10 cellular contexts compared by ENCODE assay signal in the genomic region with DNA sequence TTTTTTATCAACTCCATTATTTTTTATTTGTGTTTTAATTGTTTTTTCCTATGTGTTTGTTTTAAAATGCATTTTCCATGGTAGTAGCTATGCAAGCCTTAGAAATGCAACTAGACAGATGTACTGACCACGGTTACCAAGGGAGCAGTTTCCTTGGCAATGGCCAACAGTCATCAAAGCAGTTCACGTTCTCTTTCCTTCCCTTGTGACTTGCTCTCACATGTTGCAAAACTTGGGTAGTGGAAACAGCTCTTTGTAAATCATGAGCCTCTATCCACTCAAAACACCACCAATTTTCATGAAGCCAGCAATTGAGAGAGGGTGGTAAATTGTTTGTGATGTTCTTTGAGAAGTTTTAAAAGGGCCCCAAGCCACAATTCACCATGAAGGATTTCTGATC.
DNase-seq lines count a peak whose midpoint lies in the region; ATAC-seq, FAIRE-seq and TF ChIP-seq lines count a peak whose summit lies in the region.
"Had no signal": no experiment of that assay in that cellular context is flagged by ENCODE, and none has a peak within 500 bp of the region (broad histone marks: within the 10 kb centered on the region; RNA-seq: fewer than 3 reads in every experiment).

No MANE protein-coding gene starts in this region.

- no peak for TF ChIP-seq EP300 in K562 (IDR thresholded peaks at IDR 0.05; ENCODE audit: low read length)

- TF ChIP-seq POLR2A in heart left ventricle (IDR thresholded peaks at IDR 0.05) (no peak), K562 (conservative IDR thresholded peaks at IDR 0.05) (no peak)

- TF ChIP-seq RAD21 in K562 (CRISPR knock-in tag; conservative IDR thresholded peaks at IDR 0.05 in 1 of 2, IDR thresholded peaks at IDR 0.05 in 1 of 2) = no peak

- H3K9me3 ChIP-seq in heart left ventricle (peaks cover 0 to 10% (median 3%) of the 10 kb centered on the region in 12 donors), right atrium auricular region (peaks cover 0 to 13% of the 10 kb centered on the region in 2 donors), K562 (replicated peaks; ENCODE audit: control insufficient read depth, insufficient read depth, low read depth, low read length) (no peaks in the 10 kb centered on the region), hepatocyte (ENCODE audit: low read depth) (no peaks in the 10 kb centered on the region), aorta (ENCODE audit: control insufficient read depth, low read length) (peaks cover 2% of the 10 kb centered on the region), small intestine (ENCODE audit: control insufficient read depth, low read depth) (no peaks in the 10 kb centered on the region)

- peak; percentile 75 to 82 (median 80) for ATAC-seq in heart left ventricle
- no peak for ATAC-seq in K562
- ATAC-seq in aorta (ENCODE audit: low FRiP score) = peak; percentile 76
- no peak for ATAC-seq in GM21528 (IDR thresholded peaks at IDR 0.05; ENCODE audit: low FRiP score, unreplicated experiment)
- ATAC-seq: HepG2 had no signal

- no peaks in the 10 kb centered on the region for H3K9me2 ChIP-seq in hepatocyte (replicated peaks; ENCODE audit: insufficient read depth)

- H3K36me3 ChIP-seq in heart left ventricle (no peaks in the 10 kb centered on the region), right atrium auricular region (no peaks in the 10 kb centered on the region), K562 (ENCODE audit: control insufficient read depth, insufficient read depth, low read length) (no peaks in the 10 kb centered on the region), hepatocyte (replicated peaks; ENCODE audit: insufficient read depth, low read depth) (no peaks in the 10 kb centered on the region), aorta (ENCODE audit: control insufficient read depth in 1 of 2, insufficient read depth in 2 of 2, low read length in 1 of 2) (no peaks in the 10 kb centered on the region), small intestine (ENCODE audit: control insufficient read depth in 2 of 2, insufficient read depth in 2 of 2, low read length in 2 of 2) (no peaks in the 10 kb centered on the region)

- no peak for FAIRE-seq in K562 (lab: Jason Lieb, UNC)
- FAIRE-seq in small intestine (lab: Jason Lieb, UNC) = no peak
- FAIRE-seq: HepG2 had no signal

- CTCF ChIA-PET in K562 (lab: Yijun Ruan, JAX; ENCODE audit: low intra/inter-chr PET ratio) = no interaction called here

- in situ Hi-C loops in K562 (cut with MboI) = no loop called here

- H3K79me2 ChIP-seq in K562 (ENCODE audit: control insufficient read depth, insufficient read depth, low read length) (no peaks in the 10 kb centered on the region), hepatocyte (no peaks in the 10 kb centered on the region)

- no peaks in the 10 kb centered on the region for H3K9me1 ChIP-seq in K562 (ENCODE audit: control insufficient read depth, insufficient read depth, low read length)

- no TSS peak for BruUV-seq in K562 (replicated peaks; lab: Mats Ljungman, UMichigan)

- WGBS in heart left ventricle, 4 donors = 30 to 40% (median 34%) methylated on average over 2 of the region's 2 CpGs
- 0% methylated on average over 1 of the region's 2 CpGs for WGBS in K562 (ENCODE audit: insufficient coverage, low coverage, missing lambda C conversion rate)
- 81% methylated on average over 2 of the region's 2 CpGs for WGBS in hepatocyte (ENCODE audit: low lambda C conversion rate, missing lambda C conversion rate)
- WGBS in aorta, 2 donors = 36 to 43% methylated on average over 2 of the region's 2 CpGs
- 47 to 61% (median 57%) methylated on average over 2 of the region's 2 CpGs for WGBS in small intestine, 3 donors

- H3K27me3 ChIP-seq in heart left ventricle (no peaks in the 10 kb centered on the region), right atrium auricular region (no peaks in the 10 kb centered on the region), K562 (ENCODE audit: control insufficient read depth in 2 of 2, insufficient read depth in 2 of 2, low read length in 2 of 2) (no peaks in the 10 kb centered on the region), hepatocyte (no peaks in the 10 kb centered on the region), aorta (ENCODE audit: control insufficient read depth in 1 of 2, insufficient read depth in 2 of 2, low read length in 1 of 2) (no peaks in the 10 kb centered on the region), small intestine (ENCODE audit: control insufficient read depth in 2 of 2, insufficient read depth in 2 of 2, low read length in 2 of 2) (no peaks in the 10 kb centered on the region)

- DNase-seq in heart left ventricle (peak in 4 of 5 donors; percentile 23 to 50 (median 40)), right atrium auricular region (ENCODE audit: low spot score) (no peak), K562 (ENCODE audit: extremely low read depth in 1 of 4, low spot score in 3 of 4) (no peak), hepatocyte (ENCODE audit: low spot score) (peak; percentile 15), aorta (peak in 1 of 2 donors; percentile 73), small intestine (no peak)
- DNase-seq in stimulated activated CD4-positive, alpha-beta T cell treated with anti-CD3 and anti-CD28 coated beads, Interleukin-2, amount 100 ng/mL, for 48 hours = no peak
- DNase-seq: activated naive CD4-positive, alpha-beta T cell treated with anti-CD3 and anti-CD28 coated beads, Interleukin-2, amount 50 U/mL, for 16 hours had no signal

- no peak overlapping the region for H3K9ac ChIP-seq in K562 (ENCODE audit: insufficient read depth in 1 of 2, low read depth in 2 of 2, low read length in 2 of 2)

- POLR2A ChIA-PET in K562 (lab: Yijun Ruan, JAX) = no interaction called here

- no peak for TF ChIP-seq CTCF in heart left ventricle (IDR thresholded peaks at IDR 0.05)
- TF ChIP-seq CTCF in right atrium auricular region (IDR thresholded peaks at IDR 0.05) = no peak
- no peak for TF ChIP-seq CTCF in K562 (IDR thresholded peaks at IDR 0.05 in 2 of 3, conservative IDR thresholded peaks at IDR 0.05 in 1 of 3; ENCODE audit: insufficient read depth in 2 of 3, low read depth in 1 of 3, low read length in 3 of 3)
- TF ChIP-seq CTCF in hepatocyte (IDR thresholded peaks at IDR 0.05; ENCODE audit: poor library complexity) = no peak

- H3K4me2 ChIP-seq in K562 (ENCODE audit: insufficient read depth, low read length) (no peak overlapping the region), hepatocyte (no peak overlapping the region)

- H4K20me1 ChIP-seq in K562 (replicated peaks; ENCODE audit: control insufficient read depth, insufficient read depth, low read length) (no peaks in the 10 kb centered on the region), hepatocyte (ENCODE audit: insufficient read depth, poor library complexity, severe bottlenecking) (no peaks in the 10 kb centered on the region)

- peaks cover 0 to 3% (median 0%) of the 10 kb centered on the region in 12 donors for H3K4me1 ChIP-seq in heart left ventricle
- no peaks in the 10 kb centered on the region for H3K4me1 ChIP-seq in right atrium auricular region
- no peaks in the 10 kb centered on the region for H3K4me1 ChIP-seq in K562 (replicated peaks in 1 of 2; ENCODE audit: control insufficient read depth in 2 of 2, insufficient read depth in 2 of 2, low read length in 2 of 2)
- no peaks in the 10 kb centered on the region for H3K4me1 ChIP-seq in hepatocyte (ENCODE audit: insufficient read depth)
- H3K4me1 ChIP-seq in aorta (ENCODE audit: control insufficient read depth in 1 of 2, insufficient read depth in 2 of 2, low read length in 2 of 2) = no peaks in the 10 kb centered on the region
- H3K4me1 ChIP-seq in small intestine (ENCODE audit: control insufficient read depth in 2 of 2, insufficient read depth in 1 of 2, low read depth in 1 of 2, low read length in 1 of 2) = no peaks in the 10 kb centered on the region

- no peak overlapping the region for H2AFZ ChIP-seq in K562 (ENCODE audit: low read depth, low read length)
- H2AFZ ChIP-seq in hepatocyte = no peak overlapping the region

- no peak overlapping the region for H3K27ac ChIP-seq in heart left ventricle
- no peak overlapping the region for H3K27ac ChIP-seq in right atrium auricular region
- no peak overlapping the region for H3K27ac ChIP-seq in K562 (ENCODE audit: extremely low read depth, low read depth, low read length)
- H3K27ac ChIP-seq in hepatocyte = no peak overlapping the region
- no peak overlapping the region for H3K27ac ChIP-seq in aorta (ENCODE audit: low read depth in 1 of 2, low read length in 2 of 2)
- H3K27ac ChIP-seq in small intestine (ENCODE audit: low read depth in 1 of 2, low read length in 1 of 2) = no peak overlapping the region

- intact Hi-C loops in heart left ventricle (cut with DNase I) (no loop called here), K562 (cut with micrococcal nuclease) (no loop called here), aorta (cut with DNase I) (no loop called here)

- H3K4me3 ChIP-seq in heart left ventricle = no peak overlapping the region
- H3K4me3 ChIP-seq in right atrium auricular region = no peak overlapping the region
- H3K4me3 ChIP-seq in K562 = no peak overlapping the region
- H3K4me3 ChIP-seq in hepatocyte = no peak overlapping the region
- H3K4me3 ChIP-seq in aorta (ENCODE audit: low read length in 2 of 2) = no peak overlapping the region
- H3K4me3 ChIP-seq in small intestine (ENCODE audit: low read depth in 1 of 2, low read length in 2 of 2) = no peak overlapping the region

TF ChIP-seq in K562, 482 proteins besides CTCF, POLR2A, EP300 and RAD21:
- TF ChIP-seq, protein P1, sequence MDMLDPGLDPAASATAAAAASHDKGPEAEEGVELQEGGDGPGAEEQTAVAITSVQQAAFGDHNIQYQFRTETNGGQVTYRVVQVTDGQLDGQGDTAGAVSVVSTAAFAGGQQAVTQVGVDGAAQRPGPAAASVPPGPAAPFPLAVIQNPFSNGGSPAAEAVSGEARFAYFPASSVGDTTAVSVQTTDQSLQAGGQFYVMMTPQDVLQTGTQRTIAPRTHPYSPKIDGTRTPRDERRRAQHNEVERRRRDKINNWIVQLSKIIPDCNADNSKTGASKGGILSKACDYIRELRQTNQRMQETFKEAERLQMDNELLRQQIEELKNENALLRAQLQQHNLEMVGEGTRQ (CRISPR knock-in tag; IDR thresholded peaks at IDR 0.05) = no peak
- TF ChIP-seq RFX1 (IDR thresholded peaks at IDR 0.05) = peak; percentile 40

Comparison
In these comparisons a context has a peak if more than half of its experiments do, and no peak if none do; other contexts are left out.
1. DNase-seq: peak in heart left ventricle (4 of 5) and hepatocyte (single experiment); none in right atrium auricular region (single experiment), K562 (0 of 4), stimulated activated CD4-positive, alpha-beta T cell treated with anti-CD3 and anti-CD28 coated beads, Interleukin-2, amount 100 ng/mL, for 48 hours (0 of 2) and small intestine (single experiment).
2. ATAC-seq: peak in heart left ventricle (4 of 4) and aorta (single experiment); none in K562 (single experiment) and GM21528 (single experiment).